In genomic region chr21:45108808-45109800, GRCh38 we compare ENCODE assay signal across 11 cellular contexts. TPM values are rescaled to one million over a fixed set of nuclear protein-coding genes. Genes with fewer than 3 reads are reported as not detected.
A peak's percentile ranks its signal among the peaks of the same experiment; 100 is the strongest.
DNase-seq lines count a peak whose midpoint lies in the region; ATAC-seq and TF ChIP-seq lines count a peak whose summit lies in the region.
"Had no signal": no experiment of that assay in that cellular context is flagged by ENCODE, and none has a peak within 500 bp of the region (broad histone marks: within the 10 kb centered on the region; RNA-seq: fewer than 3 reads in every experiment).

No MANE protein-coding gene starts in this region.

- no peaks in the 10 kb centered on the region for H3K9me3 ChIP-seq in lower lobe of right lung
- no peaks in the 10 kb centered on the region for H3K9me3 ChIP-seq in upper lobe of right lung

- no peaks in the 10 kb centered on the region for H3K9me3 Mint-ChIP-seq in activated B cell treated with CpG ODN at 0.5 μM for 24 hours

- H3K27ac Mint-ChIP-seq in activated B cell treated with CpG ODN at 0.5 μM for 24 hours, result peak overlapping the region; percentile 90

- intact Hi-C loops in activated B cell treated with CpG ODN at 0.5 μM for 24 hours (cut with micrococcal nuclease) (loop anchor here (5.0 kb wide), 1 partner anchor 542 kb away; no protein-coding TSS in a partner anchor), lower lobe of right lung (cut with DNase I) (no loop called here), upper lobe of right lung (cut with DNase I) (no loop called here)

- H3K36me3 ChIP-seq in lower lobe of right lung (no peaks in the 10 kb centered on the region), upper lobe of right lung (no peaks in the 10 kb centered on the region)

- H3K4me1 ChIP-seq in lower lobe of right lung (peaks cover 47% of the 10 kb centered on the region), upper lobe of right lung (peaks cover 55% of the 10 kb centered on the region)

- CTCF ChIA-PET in activated B cell treated with CpG ODN at 0.5 μM for 24 hours (lab: Charles Lee), result interaction anchor here (1.0 to 12.5 kb wide), 5 partner anchors 10 to 28 kb away, joined by 4 to 212 read pairs (median 4); no protein-coding TSS in a partner anchor

- no peaks in the 10 kb centered on the region for H3K27me3 Mint-ChIP-seq in activated B cell treated with CpG ODN at 0.5 μM for 24 hours

- H3K27me3 ChIP-seq in lower lobe of right lung (ENCODE audit: low read depth), result no peaks in the 10 kb centered on the region
- no peaks in the 10 kb centered on the region for H3K27me3 ChIP-seq in upper lobe of right lung

- H3K4me1 Mint-ChIP-seq in activated B cell treated with CpG ODN at 0.5 μM for 24 hours, result peaks cover 99% of the 10 kb centered on the region

- peak; percentile 28 for DNase-seq in stimulated activated CD4-positive, alpha-beta T cell treated with anti-CD3 and anti-CD28 coated beads, Interleukin-15, amount 100 ng/mL, for 24 hours
- DNase-seq in stimulated activated CD4-positive, alpha-beta T cell treated with anti-CD3 and anti-CD28 coated beads, Interleukin-2, amount 100 ng/mL, for 48 hours, result no peak
- no peak for DNase-seq in activated B cell treated with CpG ODN at 0.5 μM for 24 hours
- no peak for DNase-seq in lower lobe of right lung
- no peak for DNase-seq in upper lobe of right lung
- DNase-seq in stimulated activated CD4-positive, alpha-beta T cell treated with anti-CD3 and anti-CD28 coated beads, Interleukin-4, amount 100 ng/mL, for 24 hours, result no peak
- no peak for DNase-seq in SHP77 treated with DMSO at 0.1 percent for 48 hours (lab: John Stamatoyannopoulos, UW)
- DNase-seq: hippocampal formation, NCI-H226 had no signal

- H3K4me3 ChIP-seq in lower lobe of right lung, result peak overlapping the region; percentile 21
- H3K4me3 ChIP-seq in upper lobe of right lung, result no peak overlapping the region

- TF ChIP-seq CTCF in activated B cell treated with CpG ODN at 0.5 μM for 24 hours (IDR thresholded peaks at IDR 0.05), result no peak
- no peak for TF ChIP-seq CTCF in lower lobe of right lung (IDR thresholded peaks at IDR 0.05)
- TF ChIP-seq CTCF in upper lobe of right lung (IDR thresholded peaks at IDR 0.05), result no peak

- no peaks in the 10 kb centered on the region for H3K36me3 Mint-ChIP-seq in activated B cell treated with CpG ODN at 0.5 μM for 24 hours (ENCODE audit: low read depth)

- H3K4me3 Mint-ChIP-seq in activated B cell treated with CpG ODN at 0.5 μM for 24 hours, result peak overlapping the region; percentile 82

- POLR2A ChIA-PET in activated B cell treated with CpG ODN at 0.5 μM for 24 hours (lab: Charles Lee), result interaction anchor here (0.8 to 2.0 kb wide), 11 partner anchors 10 to 236 kb away, joined by 3 to 9 read pairs (median 5); partner anchors contain the start of genes PTTG1IP and SLX9

- ATAC-seq in activated B cell treated with CpG ODN at 0.5 μM for 24 hours (ENCODE audit: low read depth), result no peak
- no peak for ATAC-seq in lower lobe of right lung
- ATAC-seq in upper lobe of right lung, result peak; percentile 20
- ATAC-seq in HG03108 (IDR thresholded peaks at IDR 0.05; ENCODE audit: unreplicated experiment), result no peak

- H3K27ac ChIP-seq in lower lobe of right lung (no peak overlapping the region), upper lobe of right lung (no peak overlapping the region)
- H3K27ac ChIP-seq: C4-2B had no signal

RNA-seq across cellular contexts. Expression of gene ADARB1, which starts 34.7 kb away (rescaled TPM):
- total RNA-seq in activated B cell treated with CpG ODN at 0.5 μM for 24 hours (21.6 and 22.6 TPM in 2 replicates), lower lobe of right lung (48.2 TPM), upper lobe of right lung (73.6 TPM)
